Comparison of ENCODE assay signal across 8 cellular contexts in genomic region chr19:38653028-38653571, GRCh38. TPM values are rescaled to one million over a fixed set of nuclear protein-coding genes. Genes with fewer than 3 reads are reported as not detected.
DNase-seq lines count a peak whose midpoint lies in the region; ATAC-seq and TF ChIP-seq lines count a peak whose summit lies in the region.

No MANE protein-coding gene starts in this region.

- no peak overlapping the region for H3K18ac ChIP-seq in mesenchymal stem cell (ENCODE audit: low read depth in 1 of 2, low read length in 2 of 2)

- H3K9me3 ChIP-seq in mesenchymal stem cell (ENCODE audit: control insufficient read depth, low read length) (no peaks in the 10 kb centered on the region), aorta (ENCODE audit: control insufficient read depth, low read length) (no peaks in the 10 kb centered on the region)

- no peaks in the 10 kb centered on the region for H3K9me3 Mint-ChIP-seq in chondrocyte (ENCODE audit: low read depth)

- H3K4me3 ChIP-seq in mesenchymal stem cell (ENCODE audit: insufficient read depth in 1 of 2, low read depth in 1 of 2, low read length in 2 of 2) (peak overlapping the region in 1 of 2 experiments; percentile 20), aorta (ENCODE audit: low read length in 2 of 2) (no peak overlapping the region)

- intact Hi-C loops in Right ventricle myocardium inferior (cut with DNase I), result loop anchor here (5.0 kb wide), 1 partner anchor 59 kb away; no protein-coding TSS in a partner anchor
- intact Hi-C loops in cardiac septum (cut with DNase I), result no loop called here
- intact Hi-C loops in aorta (cut with DNase I), result loop anchor here in 1 of 2 donors (10.0 kb wide), 1 partner anchor 182 kb away; the partner anchor contains the start of gene ECH1

- H4K8ac ChIP-seq in mesenchymal stem cell (ENCODE audit: low read length), result no peak overlapping the region

- H3K27me3 ChIP-seq in mesenchymal stem cell (ENCODE audit: control insufficient read depth in 1 of 2, insufficient read depth in 1 of 2, low read length in 2 of 2), result no peaks in the 10 kb centered on the region
- no peaks in the 10 kb centered on the region for H3K27me3 ChIP-seq in aorta (ENCODE audit: control insufficient read depth in 1 of 2, insufficient read depth in 2 of 2, low read length in 1 of 2)

- H2AK5ac ChIP-seq in mesenchymal stem cell (ENCODE audit: low read length, severe bottlenecking), result peak overlapping the region; percentile 44

- H2BK15ac ChIP-seq in mesenchymal stem cell (ENCODE audit: low read depth, poor library complexity, severe bottlenecking), result no peak overlapping the region

- DNase-seq in Right ventricle myocardium inferior (ENCODE audit: missing footprints) (peak; percentile 57), cardiac septum (ENCODE audit: low spot score) (no peak), chondrocyte (ENCODE audit: low spot score) (no peak), mesenchymal stem cell (peak; percentile 78), aorta (no peak), NCI-H2107 treated with DMSO at 0.1 percent for 48 hours (lab: John Stamatoyannopoulos, UW; ENCODE audit: unreplicated experiment) (no peak)
- DNase-seq in activated CD4-positive, alpha-beta T cell treated with anti-CD3 and anti-CD28 coated beads for 48 hours, result no peak

- peaks cover 0 to 10% of the 10 kb centered on the region in 2 experiments for H3K36me3 ChIP-seq in mesenchymal stem cell (ENCODE audit: control insufficient read depth in 1 of 2, insufficient read depth in 2 of 2, low read depth in 1 of 2, low read length in 2 of 2)
- H3K36me3 ChIP-seq in aorta (ENCODE audit: control insufficient read depth in 1 of 2, insufficient read depth in 2 of 2, low read length in 1 of 2), result peaks cover 0 to 2% of the 10 kb centered on the region in 2 donors

- H3K4me1 ChIP-seq in mesenchymal stem cell (ENCODE audit: control insufficient read depth, insufficient read depth, low read depth, low read length) (peaks cover 29% of the 10 kb centered on the region), aorta (ENCODE audit: control insufficient read depth in 1 of 2, insufficient read depth in 2 of 2, low read length in 2 of 2) (peaks cover 11 to 19% of the 10 kb centered on the region in 2 donors)

- peak overlapping the region; percentile 99 for H3K27ac Mint-ChIP-seq in chondrocyte (ENCODE audit: unreplicated experiment)

- no peak overlapping the region for H3K4ac ChIP-seq in mesenchymal stem cell (ENCODE audit: low read depth in 1 of 2, low read length in 2 of 2)

- H3K14ac ChIP-seq in mesenchymal stem cell (ENCODE audit: low read length in 2 of 2), result no peak overlapping the region

- no peak overlapping the region for H2BK12ac ChIP-seq in mesenchymal stem cell (ENCODE audit: low read length in 2 of 2)

- WGBS in mesenchymal stem cell, result 45% methylated on average over 5 of the region's 7 CpGs
- WGBS in aorta, 2 donors, result 3 to 8% methylated on average over 7 of the region's 7 CpGs

- peaks cover 89% of the 10 kb centered on the region for H3K4me1 Mint-ChIP-seq in chondrocyte (ENCODE audit: low read depth)

- ATAC-seq in Right ventricle myocardium inferior (peak; percentile 36), aorta (ENCODE audit: low FRiP score) (no peak), HG02852 (IDR thresholded peaks at IDR 0.05; ENCODE audit: unreplicated experiment) (no peak)

- no peak overlapping the region for H2BK5ac ChIP-seq in mesenchymal stem cell (ENCODE audit: low read depth, low read length, poor library complexity, severe bottlenecking)

- H3K36me3 Mint-ChIP-seq in chondrocyte (ENCODE audit: low read depth), result peaks cover 20% of the 10 kb centered on the region

- no peak overlapping the region for H2BK120ac ChIP-seq in mesenchymal stem cell (ENCODE audit: low read depth, low read length)

- H3K9ac ChIP-seq in mesenchymal stem cell (ENCODE audit: low read length), result peak overlapping the region; percentile 76

- no peaks in the 10 kb centered on the region for H3K27me3 Mint-ChIP-seq in chondrocyte (ENCODE audit: low read depth)

- H2AFZ ChIP-seq in mesenchymal stem cell (ENCODE audit: low read depth, low read length), result no peak overlapping the region

- H3K23ac ChIP-seq in mesenchymal stem cell (ENCODE audit: low read length in 2 of 2), result no peak overlapping the region

- peak overlapping the region; percentile 77 for H3K27ac ChIP-seq in mesenchymal stem cell (ENCODE audit: low read length, poor library complexity, severe bottlenecking)
- H3K27ac ChIP-seq in aorta (ENCODE audit: low read depth in 1 of 2, low read length in 2 of 2), result peak overlapping the region; percentile 97 to 99

- peak overlapping the region; percentile 21 for H3K4me2 ChIP-seq in mesenchymal stem cell (ENCODE audit: low read length, poor library complexity, severe bottlenecking)

- H4K91ac ChIP-seq in mesenchymal stem cell (ENCODE audit: low read length), result no peak overlapping the region

- TF ChIP-seq CTCF in chondrocyte (IDR thresholded peaks at IDR 0.05), result no peak

- peak overlapping the region; percentile 100 for H3K4me3 Mint-ChIP-seq in chondrocyte (ENCODE audit: unreplicated experiment)

- H3K79me1 ChIP-seq in mesenchymal stem cell (replicated peaks; ENCODE audit: low read length, poor library complexity, severe bottlenecking), result no peaks in the 10 kb centered on the region

RNA-seq across cellular contexts. Expression of gene ACTN4, which starts 5.7 kb away (rescaled TPM):
- total RNA-seq in Right ventricle myocardium inferior (145 TPM), cardiac septum (190 TPM), chondrocyte (641 to 921 TPM (median 917 TPM) in 3 replicates), aorta (1,000 to 10,000 TPM in 1 of 2 donors, 100 to 1,000 TPM in 1; 794 to 1,985 TPM)
- 259 TPM for polyA plus RNA-seq in mesenchymal stem cell (2013, experiment 1 of 2)
- 250 TPM for polyA plus RNA-seq in mesenchymal stem cell (2013, experiment 2 of 2)
- polyA plus RNA-seq in aorta, result 100 to 1,000 TPM; 111 to 163 TPM

RNA-seq across cellular contexts. Expression of gene EIF3K, which starts 34.1 kb away (rescaled TPM):
- total RNA-seq in Right ventricle myocardium inferior (660 TPM), cardiac septum (483 TPM), chondrocyte (177 to 208 TPM (median 185 TPM) in 3 replicates), aorta (100 to 1,000 TPM; 171 to 183 TPM)
- polyA plus RNA-seq in mesenchymal stem cell (2013, experiment 1 of 2), result 221 TPM
- 218 TPM for polyA plus RNA-seq in mesenchymal stem cell (2013, experiment 2 of 2)
- 100 to 1,000 TPM; 299 to 445 TPM for polyA plus RNA-seq in aorta

RNA-seq across cellular contexts. Expression of gene MAP4K1, which starts 35.3 kb away (rescaled TPM):
- 3.1 TPM for total RNA-seq in Right ventricle myocardium inferior
- total RNA-seq in cardiac septum, result 1.5 TPM
- 0.23 to 1.4 TPM (median 1.4 TPM) in 3 replicates for total RNA-seq in chondrocyte
- polyA plus RNA-seq in mesenchymal stem cell (2013, experiment 1 of 2), result 0.14 TPM
- 0.08 TPM for polyA plus RNA-seq in mesenchymal stem cell (2013, experiment 2 of 2)
- total RNA-seq in aorta, result 10 to 100 TPM in 1 of 2 donors, 1 to 10 TPM in 1; 7.3 to 13.2 TPM
- 1 to 10 TPM; 1.6 to 2.1 TPM for polyA plus RNA-seq in aorta

Comparison
In these comparisons a context has a peak if more than half of its experiments do, and no peak if none do; other contexts are left out.
1. DNase-seq: peak in Right ventricle myocardium inferior (single experiment) and mesenchymal stem cell (single experiment); none in cardiac septum (single experiment), chondrocyte (single experiment), aorta (0 of 2), activated CD4-positive, alpha-beta T cell treated with anti-CD3 and anti-CD28 coated beads for 48 hours (single experiment) and NCI-H2107 treated with DMSO at 0.1 percent for 48 hours (single experiment).